In genomic region chr15:67274236-67274635, GRCh38 we compare ENCODE assay signal across 8 cellular contexts.
"Had no signal": no experiment of that assay in that cellular context is flagged by ENCODE, and none has a peak within 500 bp of the region (broad histone marks: within the 10 kb centered on the region; RNA-seq: fewer than 3 reads in every experiment).

No MANE protein-coding gene starts in this region.

- FAIRE-seq: G401.6, GM12878, GM12891, GM12892, GM18507, GM19239 had no signal

- H3K4me3 ChIP-seq: GM12878 had no signal

- DNase-seq: GDM1, GF-D8 had no signal

- ATAC-seq: GM12878 had no signal
